Comparison of ENCODE assay signal across 8 cellular contexts in genomic region chr2:31235504-31235902, GRCh38. TPM values are rescaled to one million over a fixed set of nuclear protein-coding genes. Genes with fewer than 3 reads are reported as not detected.
DNase-seq lines count a peak whose midpoint lies in the region; ATAC-seq and TF ChIP-seq lines count a peak whose summit lies in the region.

No MANE protein-coding gene starts in this region.

- in situ Hi-C loops in Caki2 (cut with HindIII; ENCODE audit: low pct_unique_long_range_greater_than_20kb, low sequenced_read_pairs): no loop called here

- H3K4me3 ChIP-seq in OCI-LY7 (ENCODE audit: low read depth, low read length, poor library complexity, severe bottlenecking) (peak overlapping the region; percentile 1), neural progenitor cell (no peak overlapping the region)

- no peaks in the 10 kb centered on the region for H3K36me3 Mint-ChIP-seq in effector memory CD8-positive, alpha-beta T cell (ENCODE audit: insufficient read depth)
- no peaks in the 10 kb centered on the region for H3K36me3 Mint-ChIP-seq in neural progenitor cell
- no peaks in the 10 kb centered on the region for H3K36me3 Mint-ChIP-seq in activated CD4-positive, alpha-beta T cell treated with anti-CD3 and anti-CD28 coated beads, Interleukin-2, amount 10 ng/mL, durations not matched to agents 7 days and 5 days (ENCODE audit: low read depth)

- TF ChIP-seq CTCF in OCI-LY7 (conservative IDR thresholded peaks at IDR 0.05; ENCODE audit: low read length) (no peak), neural progenitor cell (IDR thresholded peaks at IDR 0.05) (no peak)

- H3K9me3 ChIP-seq in OCI-LY7 (ENCODE audit: low read length): no peaks in the 10 kb centered on the region
- H3K9me3 ChIP-seq in neural progenitor cell (ENCODE audit: low read depth): no peaks in the 10 kb centered on the region

- no peak overlapping the region for H3K9ac ChIP-seq in neural progenitor cell

- POLR2A ChIA-PET in OCI-LY7 (lab: Charles Lee): no interaction called here
- POLR2A ChIA-PET in activated CD4-positive, alpha-beta T cell treated with anti-CD3 and anti-CD28 coated beads, Interleukin-2, amount 10 ng/mL, durations not matched to agents 7 days and 5 days (lab: Charles Lee): no interaction called here

- no peak overlapping the region for H2AFZ ChIP-seq in OCI-LY7 (ENCODE audit: low read length)
- H2AFZ ChIP-seq in neural progenitor cell (replicated peaks): no peak overlapping the region

- DNase-seq in Caki2 (ENCODE audit: low read depth) (peak; percentile 67), OCI-LY7 (ENCODE audit: low spot score) (no peak), neural progenitor cell (ENCODE audit: low spot score) (no peak), iPS-NIHi11 (ENCODE audit: low spot score) (no peak), activated gamma-delta T cell treated with Interleukin-2 at 50 U/mL for 16 hours (no peak)
- no peak for DNase-seq in effector memory CD8-positive, alpha-beta T cell
- DNase-seq in activated CD4-positive, alpha-beta T cell treated with anti-CD3 and anti-CD28 coated beads, Interleukin-2, amount 10 ng/mL, durations not matched to agents 7 days and 5 days: no peak

- peak overlapping the region in 1 of 2 donors; percentile 56 for H3K27ac Mint-ChIP-seq in effector memory CD8-positive, alpha-beta T cell
- no peak overlapping the region for H3K27ac Mint-ChIP-seq in neural progenitor cell
- no peak overlapping the region for H3K27ac Mint-ChIP-seq in activated CD4-positive, alpha-beta T cell treated with anti-CD3 and anti-CD28 coated beads, Interleukin-2, amount 10 ng/mL, durations not matched to agents 7 days and 5 days

- H3K27ac ChIP-seq in OCI-LY7 (ENCODE audit: low read depth, low read length, poor library complexity, severe bottlenecking) (no peak overlapping the region), neural progenitor cell (no peak overlapping the region)

- peaks cover 37% of the 10 kb centered on the region for H3K4me1 ChIP-seq in OCI-LY7 (ENCODE audit: insufficient read depth, low read length, poor library complexity, severe bottlenecking)
- peaks cover 10% of the 10 kb centered on the region for H3K4me1 ChIP-seq in neural progenitor cell

- peak overlapping the region; percentile 86 for H3K4me2 ChIP-seq in OCI-LY7 (ENCODE audit: low read length)
- peak overlapping the region; percentile 93 for H3K4me2 ChIP-seq in neural progenitor cell

- H3K36me3 ChIP-seq in OCI-LY7 (ENCODE audit: insufficient read depth, low read length): no peaks in the 10 kb centered on the region
- no peaks in the 10 kb centered on the region for H3K36me3 ChIP-seq in neural progenitor cell

- H3K4me3 Mint-ChIP-seq in effector memory CD8-positive, alpha-beta T cell: peak overlapping the region; percentile 79 to 81
- peak overlapping the region; percentile 85 for H3K4me3 Mint-ChIP-seq in neural progenitor cell
- no peak overlapping the region for H3K4me3 Mint-ChIP-seq in activated CD4-positive, alpha-beta T cell treated with anti-CD3 and anti-CD28 coated beads, Interleukin-2, amount 10 ng/mL, durations not matched to agents 7 days and 5 days

- peaks cover 9% of the 10 kb centered on the region for H3K27me3 ChIP-seq in neural progenitor cell

- no peaks in the 10 kb centered on the region for H3K9me2 ChIP-seq in OCI-LY7 (ENCODE audit: insufficient read depth, low read length)

- CTCF ChIA-PET in OCI-LY7 (lab: Charles Lee; ENCODE audit: unreplicated experiment): no interaction called here
- CTCF ChIA-PET in activated CD4-positive, alpha-beta T cell treated with anti-CD3 and anti-CD28 coated beads, Interleukin-2, amount 10 ng/mL, durations not matched to agents 7 days and 5 days (lab: Charles Lee): no interaction called here

- no peaks in the 10 kb centered on the region for H3K9me3 Mint-ChIP-seq in effector memory CD8-positive, alpha-beta T cell
- no peaks in the 10 kb centered on the region for H3K9me3 Mint-ChIP-seq in neural progenitor cell
- H3K9me3 Mint-ChIP-seq in activated CD4-positive, alpha-beta T cell treated with anti-CD3 and anti-CD28 coated beads, Interleukin-2, amount 10 ng/mL, durations not matched to agents 7 days and 5 days: no peaks in the 10 kb centered on the region

- H3F3A ChIP-seq in neural progenitor cell (ENCODE audit: low read depth): no peaks in the 10 kb centered on the region

- peaks cover 0 to 14% of the 10 kb centered on the region in 2 donors for H3K27me3 Mint-ChIP-seq in effector memory CD8-positive, alpha-beta T cell
- H3K27me3 Mint-ChIP-seq in neural progenitor cell (ENCODE audit: insufficient read depth, low read depth): peaks cover 6% of the 10 kb centered on the region
- H3K27me3 Mint-ChIP-seq in activated CD4-positive, alpha-beta T cell treated with anti-CD3 and anti-CD28 coated beads, Interleukin-2, amount 10 ng/mL, durations not matched to agents 7 days and 5 days: peaks cover 5% of the 10 kb centered on the region

- intact Hi-C loops in OCI-LY7 (cut with micrococcal nuclease; ENCODE audit: unreplicated experiment): no loop called here

- BruUV-seq in OCI-LY7 (replicated peaks; lab: Mats Ljungman, UMichigan): no TSS peak

- H4K20me1 ChIP-seq in OCI-LY7 (ENCODE audit: insufficient read depth, low read length): no peaks in the 10 kb centered on the region
- H4K20me1 ChIP-seq in neural progenitor cell (ENCODE audit: low read depth): peaks cover 6% of the 10 kb centered on the region

- peaks cover 9 to 17% of the 10 kb centered on the region in 2 donors for H3K4me1 Mint-ChIP-seq in effector memory CD8-positive, alpha-beta T cell (ENCODE audit: low read depth in 2 of 2)
- H3K4me1 Mint-ChIP-seq in neural progenitor cell: peaks cover 36% of the 10 kb centered on the region
- peaks cover 9% of the 10 kb centered on the region for H3K4me1 Mint-ChIP-seq in activated CD4-positive, alpha-beta T cell treated with anti-CD3 and anti-CD28 coated beads, Interleukin-2, amount 10 ng/mL, durations not matched to agents 7 days and 5 days

- H3K79me2 ChIP-seq in OCI-LY7 (ENCODE audit: insufficient read depth, low read depth, low read length) (no peaks in the 10 kb centered on the region), neural progenitor cell (ENCODE audit: low read depth) (peaks cover 5% of the 10 kb centered on the region)

- ATAC-seq in effector memory CD8-positive, alpha-beta T cell (replicated peaks): no peak
- no peak for ATAC-seq in HG02798 (IDR thresholded peaks at IDR 0.05; ENCODE audit: poor library complexity, unreplicated experiment)

RNA-seq across cellular contexts. Expression of gene EHD3, which starts 1.6 kb away (rescaled TPM):
- total RNA-seq in Caki2 (2014; rRNA removed; shearing (Covaris generic); ENCODE audit: low replicate concordance): 8.6 and 8.9 TPM in 2 replicates
- total RNA-seq in OCI-LY7 (2014; rRNA removed; shearing (Covaris generic)): 0.73 and 0.98 TPM in 2 replicates
- total RNA-seq in OCI-LY7 (2022) (2.5 and 3.4 TPM in 2 replicates), neural progenitor cell (ENCODE audit: low replicate concordance) (3.9 and 10.7 TPM in 2 replicates)
- under 1 TPM; 0.44 to 0.50 TPM for total RNA-seq in activated CD4-positive, alpha-beta T cell treated with anti-CD3 and anti-CD28 coated beads, Interleukin-2, amount 10 ng/mL, durations not matched to agents 7 days and 5 days

RNA-seq across cellular contexts. Expression of gene CAPN14, which starts 18.2 kb away (rescaled TPM):
- total RNA-seq in Caki2 (2014; rRNA removed; shearing (Covaris generic); ENCODE audit: low replicate concordance): 0.57 and 1.6 TPM in 2 replicates
- total RNA-seq in OCI-LY7 (2014; rRNA removed; shearing (Covaris generic)): 1.4 and 1.7 TPM in 2 replicates
- total RNA-seq in OCI-LY7 (2022) (2.7 and 4.0 TPM in 2 replicates), neural progenitor cell (ENCODE audit: low replicate concordance) (0.04 and 0.19 TPM in 2 replicates)
- total RNA-seq in activated CD4-positive, alpha-beta T cell treated with anti-CD3 and anti-CD28 coated beads, Interleukin-2, amount 10 ng/mL, durations not matched to agents 7 days and 5 days: under 1 TPM; 0.10 to 0.12 TPM
